In genomic region chr9:76116913-76117312, GRCh38 we compare ENCODE assay signal across 19 cellular contexts.
DNase-seq lines count a peak whose midpoint lies in the region; FAIRE-seq and TF ChIP-seq lines count a peak whose summit lies in the region.
"Had no signal": no experiment of that assay in that cellular context is flagged by ENCODE, and none has a peak within 500 bp of the region (broad histone marks: within the 10 kb centered on the region; RNA-seq: fewer than 3 reads in every experiment).

No MANE protein-coding gene starts in this region.

- no peak for TF ChIP-seq CTCF in ascending aorta (IDR thresholded peaks at IDR 0.05)
- no peak for TF ChIP-seq CTCF in fibroblast of the aortic adventitia (IDR thresholded peaks at IDR 0.05; ENCODE audit: insufficient read depth, low read length)

- H3K4me1 ChIP-seq in ascending aorta: peaks cover 9 to 38% of the 10 kb centered on the region in 2 donors
- H3K4me1 ChIP-seq: tibial nerve had no signal

- no peaks in the 10 kb centered on the region for H3K27me3 ChIP-seq in ascending aorta
- H3K27me3 ChIP-seq: tibial nerve had no signal

- no peaks in the 10 kb centered on the region for H3K9me3 ChIP-seq in ascending aorta
- H3K9me3 ChIP-seq: tibial nerve had no signal

- FAIRE-seq in HTR-8/SVneo (lab: Jason Lieb, UNC): no peak
- FAIRE-seq: H1 had no signal

- H3K4me3 ChIP-seq in ascending aorta (no peak overlapping the region), fibroblast of the aortic adventitia (ENCODE audit: low read depth, low read length) (no peak overlapping the region)
- H3K4me3 ChIP-seq: skin epidermis, tibial nerve had no signal

- H3K27ac ChIP-seq in ascending aorta: peak overlapping the region; percentile 54 to 81
- H3K27ac ChIP-seq: skin epidermis, tibial nerve had no signal

- no peaks in the 10 kb centered on the region for H3K36me3 ChIP-seq in ascending aorta
- H3K36me3 ChIP-seq: tibial nerve had no signal

- intact Hi-C loops in ascending aorta (cut with DNase I): loop anchor here (5.0 kb wide), 3 partner anchors 45 to 275 kb away; partner anchors contain the start of gene RFK

- DNase-seq in HS-5 (ENCODE audit: low read depth): peak; percentile 8
- DNase-seq in ascending aorta (ENCODE audit: low spot score in 2 of 2): peak; percentile 41 to 94
- DNase-seq in fibroblast of the aortic adventitia (ENCODE audit: low read depth): peak; percentile 78
- DNase-seq in renal cortical epithelial cell (ENCODE audit: low read depth): peak; percentile 16
- DNase-seq in NCI-H2107 treated with DMSO at 0.1 percent for 48 hours (lab: John Stamatoyannopoulos, UW; ENCODE audit: unreplicated experiment): no peak
- DNase-seq in HTR-8/SVneo (ENCODE audit: insufficient read length, low spot score): no peak
- no peak for DNase-seq in stimulated activated CD4-positive, alpha-beta T cell treated with anti-CD3 and anti-CD28 coated beads, Interleukin-15, amount 100 ng/mL, for 24 hours
- DNase-seq: activated CD4-positive, alpha-beta T cell treated with anti-CD3 and anti-CD28 coated beads, Interleukin-2, amount 10 ng/mL, durations not matched to agents 24 days and 14 days; activated CD8-positive, alpha-beta memory T cell treated with anti-CD3 and anti-CD28 coated beads, Interleukin-2, amount 50 U/mL, for 48 hours; activated gamma-delta T cell treated with Interleukin-2 at 50 U/mL for 16 hours; AML-193; endodermal cell; kidney glomerular epithelial cell; NCI-H2171 treated with DMSO at 0.1 percent for 48 hours; NCI-H69; stimulated activated naive CD4-positive, alpha-beta T cell treated with Interleukin-2 at 50 U/mL for 16 hours had no signal

Comparison
In these comparisons a context has a peak if more than half of its experiments do, and no peak if none do; other contexts are left out.
1. DNase-seq: peak in HS-5 (single experiment), ascending aorta (2 of 2), fibroblast of the aortic adventitia (single experiment) and renal cortical epithelial cell (single experiment); none in NCI-H2107 treated with DMSO at 0.1 percent for 48 hours (single experiment), HTR-8/SVneo (single experiment) and stimulated activated CD4-positive, alpha-beta T cell treated with anti-CD3 and anti-CD28 coated beads, Interleukin-15, amount 100 ng/mL, for 24 hours (single experiment).